1 cellular context compared by ENCODE assay signal in the genomic region with DNA sequence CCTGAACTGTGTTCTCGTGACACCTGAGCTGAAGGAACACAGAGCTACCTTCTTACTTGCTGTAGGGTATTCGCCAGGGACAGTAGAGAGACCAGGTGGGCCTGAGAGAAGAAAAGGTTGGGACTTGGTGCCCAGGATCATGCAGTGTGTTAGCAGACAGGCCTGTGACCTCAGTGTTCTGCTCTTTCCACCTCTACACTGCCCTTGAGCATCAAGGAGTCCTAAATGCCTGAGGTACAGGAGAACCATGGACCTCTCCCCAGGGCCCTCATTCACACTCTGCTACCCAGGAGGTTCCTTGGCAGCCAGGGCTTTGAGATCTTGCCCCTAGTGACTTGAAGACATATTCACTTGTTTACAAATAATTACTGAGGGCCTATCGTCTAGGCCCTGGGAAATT.
TF ChIP-seq lines count a peak whose summit lies in the region.

No MANE protein-coding gene starts in this region.

TF ChIP-seq in GM23338, 12 proteins besides CTCF, POLR2A, EP300 and RAD21:
- TF ChIP-seq, protein P1, sequence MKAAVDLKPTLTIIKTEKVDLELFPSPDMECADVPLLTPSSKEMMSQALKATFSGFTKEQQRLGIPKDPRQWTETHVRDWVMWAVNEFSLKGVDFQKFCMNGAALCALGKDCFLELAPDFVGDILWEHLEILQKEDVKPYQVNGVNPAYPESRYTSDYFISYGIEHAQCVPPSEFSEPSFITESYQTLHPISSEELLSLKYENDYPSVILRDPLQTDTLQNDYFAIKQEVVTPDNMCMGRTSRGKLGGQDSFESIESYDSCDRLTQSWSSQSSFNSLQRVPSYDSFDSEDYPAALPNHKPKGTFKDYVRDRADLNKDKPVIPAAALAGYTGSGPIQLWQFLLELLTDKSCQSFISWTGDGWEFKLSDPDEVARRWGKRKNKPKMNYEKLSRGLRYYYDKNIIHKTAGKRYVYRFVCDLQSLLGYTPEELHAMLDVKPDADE (IDR thresholded peaks at IDR 0.05), result no peak
- TF ChIP-seq, protein P2, sequence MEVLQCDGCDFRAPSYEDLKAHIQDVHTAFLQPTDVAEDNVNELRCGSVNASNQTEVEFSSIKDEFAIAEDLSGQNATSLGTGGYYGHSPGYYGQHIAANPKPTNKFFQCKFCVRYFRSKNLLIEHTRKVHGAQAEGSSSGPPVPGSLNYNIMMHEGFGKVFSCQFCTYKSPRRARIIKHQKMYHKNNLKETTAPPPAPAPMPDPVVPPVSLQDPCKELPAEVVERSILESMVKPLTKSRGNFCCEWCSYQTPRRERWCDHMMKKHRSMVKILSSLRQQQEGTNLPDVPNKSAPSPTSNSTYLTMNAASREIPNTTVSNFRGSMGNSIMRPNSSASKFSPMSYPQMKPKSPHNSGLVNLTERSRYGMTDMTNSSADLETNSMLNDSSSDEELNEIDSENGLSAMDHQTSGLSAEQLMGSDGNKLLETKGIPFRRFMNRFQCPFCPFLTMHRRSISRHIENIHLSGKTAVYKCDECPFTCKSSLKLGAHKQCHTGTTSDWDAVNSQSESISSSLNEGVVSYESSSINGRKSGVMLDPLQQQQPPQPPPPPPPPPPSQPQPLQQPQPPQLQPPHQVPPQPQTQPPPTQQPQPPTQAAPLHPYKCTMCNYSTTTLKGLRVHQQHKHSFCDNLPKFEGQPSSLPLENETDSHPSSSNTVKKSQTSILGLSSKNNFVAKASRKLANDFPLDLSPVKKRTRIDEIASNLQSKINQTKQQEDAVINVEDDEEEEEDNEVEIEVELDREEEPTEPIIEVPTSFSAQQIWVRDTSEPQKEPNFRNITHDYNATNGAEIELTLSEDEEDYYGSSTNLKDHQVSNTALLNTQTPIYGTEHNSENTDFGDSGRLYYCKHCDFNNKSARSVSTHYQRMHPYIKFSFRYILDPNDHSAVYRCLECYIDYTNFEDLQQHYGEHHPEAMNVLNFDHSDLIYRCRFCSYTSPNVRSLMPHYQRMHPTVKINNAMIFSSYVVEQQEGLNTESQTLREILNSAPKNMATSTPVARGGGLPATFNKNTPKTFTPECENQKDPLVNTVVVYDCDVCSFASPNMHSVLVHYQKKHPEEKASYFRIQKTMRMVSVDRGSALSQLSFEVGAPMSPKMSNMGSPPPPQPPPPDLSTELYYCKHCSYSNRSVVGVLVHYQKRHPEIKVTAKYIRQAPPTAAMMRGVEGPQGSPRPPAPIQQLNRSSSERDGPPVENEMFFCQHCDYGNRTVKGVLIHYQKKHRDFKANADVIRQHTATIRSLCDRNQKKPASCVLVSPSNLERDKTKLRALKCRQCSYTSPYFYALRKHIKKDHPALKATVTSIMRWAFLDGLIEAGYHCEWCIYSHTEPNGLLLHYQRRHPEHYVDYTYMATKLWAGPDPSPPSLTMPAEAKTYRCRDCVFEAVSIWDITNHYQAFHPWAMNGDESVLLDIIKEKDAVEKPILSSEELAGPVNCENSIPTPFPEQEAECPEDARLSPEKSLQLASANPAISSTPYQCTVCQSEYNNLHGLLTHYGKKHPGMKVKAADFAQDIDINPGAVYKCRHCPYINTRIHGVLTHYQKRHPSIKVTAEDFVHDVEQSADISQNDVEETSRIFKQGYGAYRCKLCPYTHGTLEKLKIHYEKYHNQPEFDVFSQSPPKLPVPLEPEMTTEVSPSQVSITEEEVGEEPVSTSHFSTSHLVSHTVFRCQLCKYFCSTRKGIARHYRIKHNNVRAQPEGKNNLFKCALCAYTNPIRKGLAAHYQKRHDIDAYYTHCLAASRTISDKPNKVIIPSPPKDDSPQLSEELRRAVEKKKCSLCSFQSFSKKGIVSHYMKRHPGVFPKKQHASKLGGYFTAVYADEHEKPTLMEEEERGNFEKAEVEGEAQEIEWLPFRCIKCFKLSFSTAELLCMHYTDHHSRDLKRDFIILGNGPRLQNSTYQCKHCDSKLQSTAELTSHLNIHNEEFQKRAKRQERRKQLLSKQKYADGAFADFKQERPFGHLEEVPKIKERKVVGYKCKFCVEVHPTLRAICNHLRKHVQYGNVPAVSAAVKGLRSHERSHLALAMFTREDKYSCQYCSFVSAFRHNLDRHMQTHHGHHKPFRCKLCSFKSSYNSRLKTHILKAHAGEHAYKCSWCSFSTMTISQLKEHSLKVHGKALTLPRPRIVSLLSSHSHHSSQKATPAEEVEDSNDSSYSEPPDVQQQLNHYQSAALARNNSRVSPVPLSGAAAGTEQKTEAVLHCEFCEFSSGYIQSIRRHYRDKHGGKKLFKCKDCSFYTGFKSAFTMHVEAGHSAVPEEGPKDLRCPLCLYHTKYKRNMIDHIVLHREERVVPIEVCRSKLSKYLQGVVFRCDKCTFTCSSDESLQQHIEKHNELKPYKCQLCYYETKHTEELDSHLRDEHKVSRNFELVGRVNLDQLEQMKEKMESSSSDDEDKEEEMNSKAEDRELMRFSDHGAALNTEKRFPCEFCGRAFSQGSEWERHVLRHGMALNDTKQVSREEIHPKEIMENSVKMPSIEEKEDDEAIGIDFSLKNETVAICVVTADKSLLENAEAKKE (CRISPR knock-in tag; IDR thresholded peaks at IDR 0.05), result no peak
- TF ChIP-seq CREB1 (CRISPR knock-in tag; IDR thresholded peaks at IDR 0.05; ENCODE audit: low read depth) (no peak), ZNF331 (CRISPR knock-in tag; IDR thresholded peaks at IDR 0.05; ENCODE audit: low read depth) (no peak), STAT1 (IDR thresholded peaks at IDR 0.05; ENCODE audit: unreplicated experiment) (no peak), ZNF114 (CRISPR knock-in tag; IDR thresholded peaks at IDR 0.05) (no peak), POLR2AphosphoS5 (IDR thresholded peaks at IDR 0.05; ENCODE audit: low read depth) (no peak), EZH2 (IDR thresholded peaks at IDR 0.05; ENCODE audit: low read depth, unreplicated experiment) (no peak), NANOG (IDR thresholded peaks at IDR 0.05; ENCODE audit: borderline replicate concordance) (no peak), EZH2phosphoT487 (IDR thresholded peaks at IDR 0.05; ENCODE audit: unreplicated experiment) (no peak), JUNB (IDR thresholded peaks at IDR 0.05; ENCODE audit: unreplicated experiment) (no peak)
- TF ChIP-seq, protein P3, sequence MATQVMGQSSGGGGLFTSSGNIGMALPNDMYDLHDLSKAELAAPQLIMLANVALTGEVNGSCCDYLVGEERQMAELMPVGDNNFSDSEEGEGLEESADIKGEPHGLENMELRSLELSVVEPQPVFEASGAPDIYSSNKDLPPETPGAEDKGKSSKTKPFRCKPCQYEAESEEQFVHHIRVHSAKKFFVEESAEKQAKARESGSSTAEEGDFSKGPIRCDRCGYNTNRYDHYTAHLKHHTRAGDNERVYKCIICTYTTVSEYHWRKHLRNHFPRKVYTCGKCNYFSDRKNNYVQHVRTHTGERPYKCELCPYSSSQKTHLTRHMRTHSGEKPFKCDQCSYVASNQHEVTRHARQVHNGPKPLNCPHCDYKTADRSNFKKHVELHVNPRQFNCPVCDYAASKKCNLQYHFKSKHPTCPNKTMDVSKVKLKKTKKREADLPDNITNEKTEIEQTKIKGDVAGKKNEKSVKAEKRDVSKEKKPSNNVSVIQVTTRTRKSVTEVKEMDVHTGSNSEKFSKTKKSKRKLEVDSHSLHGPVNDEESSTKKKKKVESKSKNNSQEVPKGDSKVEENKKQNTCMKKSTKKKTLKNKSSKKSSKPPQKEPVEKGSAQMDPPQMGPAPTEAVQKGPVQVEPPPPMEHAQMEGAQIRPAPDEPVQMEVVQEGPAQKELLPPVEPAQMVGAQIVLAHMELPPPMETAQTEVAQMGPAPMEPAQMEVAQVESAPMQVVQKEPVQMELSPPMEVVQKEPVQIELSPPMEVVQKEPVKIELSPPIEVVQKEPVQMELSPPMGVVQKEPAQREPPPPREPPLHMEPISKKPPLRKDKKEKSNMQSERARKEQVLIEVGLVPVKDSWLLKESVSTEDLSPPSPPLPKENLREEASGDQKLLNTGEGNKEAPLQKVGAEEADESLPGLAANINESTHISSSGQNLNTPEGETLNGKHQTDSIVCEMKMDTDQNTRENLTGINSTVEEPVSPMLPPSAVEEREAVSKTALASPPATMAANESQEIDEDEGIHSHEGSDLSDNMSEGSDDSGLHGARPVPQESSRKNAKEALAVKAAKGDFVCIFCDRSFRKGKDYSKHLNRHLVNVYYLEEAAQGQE (IDR thresholded peaks at IDR 0.05; ENCODE audit: unreplicated experiment), result no peak
